In genomic region chrX:125709074-125709473, GRCh38 we compare ENCODE assay signal across 33 cellular contexts.
"Had no signal": no experiment of that assay in that cellular context is flagged by ENCODE, and none has a peak within 500 bp of the region (broad histone marks: within the 10 kb centered on the region; RNA-seq: fewer than 3 reads in every experiment).

No MANE protein-coding gene starts in this region.

- H3K36me3 ChIP-seq: adrenal gland, ascending aorta, brain microvascular endothelial cell, breast epithelium, cardiac muscle cell had no signal

- H3K9me3 ChIP-seq: adrenal gland, ascending aorta, body of pancreas, breast epithelium had no signal

- H3K27ac ChIP-seq: adrenal gland, ascending aorta, body of pancreas, brain microvascular endothelial cell, breast epithelium, cardiac muscle cell had no signal

- DNase-seq: activated effector memory CD4-positive, alpha-beta T cell treated with anti-CD3 and anti-CD28 coated beads, Interleukin-2, amount 50 U/mL, for 16 hours; activated effector memory CD4-positive, alpha-beta T cell treated with Interleukin-2 at 50 U/mL for 16 hours; activated gamma-delta T cell; activated gamma-delta T cell treated with Interleukin-2 at 50 U/mL for 16 hours; activated naive CD4-positive, alpha-beta T cell; activated naive CD4-positive, alpha-beta T cell treated with anti-CD3 and anti-CD28 coated beads for 36 hours; activated naive CD4-positive, alpha-beta T cell treated with anti-CD3 and anti-CD28 coated beads, Interleukin-2, amount 10 ng/mL, durations not matched to agents 7 days and 5 days; activated naive CD4-positive, alpha-beta T cell treated with anti-CD3 and anti-CD28 coated beads, Interleukin-2, amount 50 U/mL, for 16 hours; activated naive CD4-positive, alpha-beta T cell treated with Interleukin-2 at 50 U/mL for 16 hours; activated naive CD8-positive, alpha-beta T cell treated with anti-CD3 and anti-CD28 coated beads for 36 hours; activated naive CD8-positive, alpha-beta T cell treated with anti-CD3 and anti-CD28 coated beads, Interleukin-2, amount 10 ng/mL, durations not matched to agents 7 days and 5 days; activated naive CD8-positive, alpha-beta T cell treated with anti-CD3 and anti-CD28 coated beads, Interleukin-2, amount 50 U/mL, for 24 hours; activated T-cell treated with anti-CD3 and anti-CD28 coated beads for 4 hours; activated T-cell treated with anti-CD3 and anti-CD28 coated beads, Interleukin-2, amount 50 U/mL, for 1 hour; activated T-cell treated with anti-CD3 and anti-CD28 coated beads, Interleukin-2, amount 50 U/mL, for 24 hours; activated T-cell treated with anti-CD3 and anti-CD28 coated beads, Interleukin-2, amount 50 U/mL, for 4 hours; activated T-cell treated with anti-CD3 and anti-CD28 coated beads, Interleukin-2, amount 50 U/mL, for 48 hours; activated T-cell treated with anti-CD3 and anti-CD28 coated beads, Interleukin-2, amount 50 U/mL, for 72 hours; adrenal gland; amniotic stem cell; amygdala; anterior cingulate cortex; aorta; body of pancreas; brain microvascular endothelial cell; caudate nucleus; central memory CD4-positive, alpha-beta T cell; cerebellar nuclear complex had no signal

- ATAC-seq: activated naive CD4-positive, alpha-beta T cell treated with anti-CD3 and anti-CD28 coated beads, Interleukin-2, amount 50 U/mL, for 72 hours; activated naive CD8-positive, alpha-beta T cell treated with anti-CD3 and anti-CD28 coated beads, Interleukin-2, amount 50 U/mL, for 24 hours; activated T-cell treated with anti-CD3 and anti-CD28 coated beads, Interleukin-2, amount 50 U/mL, for 4 hours; activated T-cell treated with anti-CD3 and anti-CD28 coated beads, Interleukin-2, amount 50 U/mL, for 72 hours; activated T-helper 17 cell treated with anti-CD3 and anti-CD28 coated beads, Interleukin-2, amount 50 U/mL, for 72 hours; body of pancreas had no signal

- H3K4me3 ChIP-seq: adrenal gland, ascending aorta, body of pancreas, breast epithelium, cardiac muscle cell had no signal

- H3K27me3 ChIP-seq: adrenal gland, ascending aorta, body of pancreas, brain microvascular endothelial cell, cardiac muscle cell had no signal

- H3K4me1 ChIP-seq: adrenal gland, ascending aorta, body of pancreas, breast epithelium had no signal
